1 cellular context compared by ENCODE assay signal in genomic region chr7:108441392-108441955, GRCh38.
TF ChIP-seq lines count a peak whose summit lies in the region.

No MANE protein-coding gene starts in this region.

TF ChIP-seq in K562, 482 proteins besides CTCF, POLR2A, EP300 and RAD21 (continued from another document):
- TF ChIP-seq PHTF2 (CRISPR knock-in tag; IDR thresholded peaks at IDR 0.05) (no peak), NFIX (CRISPR knock-in tag; IDR thresholded peaks at IDR 0.05; ENCODE audit: low read depth) (peak; percentile 57), RAD51 (IDR thresholded peaks at IDR 0.05; ENCODE audit: borderline replicate concordance, low read depth) (no peak)
